Comparison of ENCODE assay signal across 8 cellular contexts in genomic region chr1:233364695-233365539, GRCh38. TPM values are rescaled to one million over a fixed set of nuclear protein-coding genes. Genes with fewer than 3 reads are reported as not detected.
DNase-seq lines count a peak whose midpoint lies in the region; ATAC-seq, FAIRE-seq and TF ChIP-seq lines count a peak whose summit lies in the region.

No MANE protein-coding gene starts in this region.

- no peak for TF ChIP-seq EP300 in A549 (IDR thresholded peaks at IDR 0.05)

- H3K4me3 Mint-ChIP-seq in activated T-helper 1 cell treated with anti-CD3 and anti-CD28 coated beads, Interleukin-12 subunit alpha, Interleukin-12 subunit beta, Interleukin-2, Interleukin-4 antibody, amounts not matched to agents 30 ng/mL and 10 ng/mL and 1 ng/mL, durations not matched to agents 14 hours and 24 hours and 36 hours = no peak overlapping the region

- ATAC-seq in A549 = peak; percentile 49 to 50; a peak in 4 of 6 replicates

- 56% methylated on average over 5 of the region's 5 CpGs for WGBS in A549 (ENCODE audit: missing lambda C conversion rate)
- 78% methylated on average over 5 of the region's 5 CpGs for WGBS in hepatocyte (ENCODE audit: low lambda C conversion rate, missing lambda C conversion rate)

- peak; percentile 21 to 49 for DNase-seq in A549 (ENCODE audit: low read depth in 1 of 2, low spot score in 1 of 2)
- DNase-seq in SK-N-MC (ENCODE audit: low read depth, low spot score) = peak; percentile 6
- no peak for DNase-seq in hepatocyte (ENCODE audit: low spot score)
- DNase-seq in NCI-H1417 treated with DMSO at 0.1 percent for 48 hours (lab: John Stamatoyannopoulos, UW) = no peak
- DNase-seq in NCI-H226 = no peak
- no peak for DNase-seq in hypothalamus (lab: John Stamatoyannopoulos, UW)
- no peak for DNase-seq in activated T-helper 1 cell treated with anti-CD3 and anti-CD28 coated beads, Interleukin-12 subunit alpha, Interleukin-12 subunit beta, Interleukin-2, Interleukin-4 antibody, amounts not matched to agents 30 ng/mL and 10 ng/mL and 1 ng/mL, durations not matched to agents 14 hours and 24 hours and 36 hours (ENCODE audit: low spot score)

- H3K4me1 ChIP-seq in A549 (peaks cover 85% of the 10 kb centered on the region), hepatocyte (ENCODE audit: insufficient read depth) (peaks cover 7% of the 10 kb centered on the region)

- no peaks in the 10 kb centered on the region for H3K9me3 ChIP-seq in A549
- H3K9me3 ChIP-seq in SK-N-MC (ENCODE audit: low read depth, low read length) = no peaks in the 10 kb centered on the region
- no peaks in the 10 kb centered on the region for H3K9me3 ChIP-seq in hepatocyte (ENCODE audit: low read depth)

- H3K9me2 ChIP-seq in hepatocyte (replicated peaks; ENCODE audit: insufficient read depth) = no peaks in the 10 kb centered on the region

- no peak for TF ChIP-seq POLR2A in A549 (IDR thresholded peaks at IDR 0.05; ENCODE audit: low read length)

- no peaks in the 10 kb centered on the region for H3K4me1 Mint-ChIP-seq in activated T-helper 1 cell treated with anti-CD3 and anti-CD28 coated beads, Interleukin-12 subunit alpha, Interleukin-12 subunit beta, Interleukin-2, Interleukin-4 antibody, amounts not matched to agents 30 ng/mL and 10 ng/mL and 1 ng/mL, durations not matched to agents 14 hours and 24 hours and 36 hours (ENCODE audit: low read depth)

- peak; percentile 69 to 83 for TF ChIP-seq RAD21 in A549 (conservative IDR thresholded peaks at IDR 0.05 in 1 of 2, IDR thresholded peaks at IDR 0.05 in 1 of 2)

- H3K27me3 Mint-ChIP-seq in activated T-helper 1 cell treated with anti-CD3 and anti-CD28 coated beads, Interleukin-12 subunit alpha, Interleukin-12 subunit beta, Interleukin-2, Interleukin-4 antibody, amounts not matched to agents 30 ng/mL and 10 ng/mL and 1 ng/mL, durations not matched to agents 14 hours and 24 hours and 36 hours (ENCODE audit: insufficient read depth) = peaks cover 2% of the 10 kb centered on the region

- H3K79me2 ChIP-seq in hepatocyte = no peaks in the 10 kb centered on the region

- intact Hi-C loops in activated T-helper 1 cell treated with anti-CD3 and anti-CD28 coated beads, Interleukin-12 subunit alpha, Interleukin-12 subunit beta, Interleukin-2, Interleukin-4 antibody, amounts not matched to agents 30 ng/mL and 10 ng/mL and 1 ng/mL, durations not matched to agents 14 hours and 24 hours and 36 hours (cut with micrococcal nuclease) = loop anchor here (5.0 kb wide), 1 partner anchor 63 kb away; no protein-coding TSS in a partner anchor

- H3K27ac ChIP-seq in A549 (peak overlapping the region; percentile 69 to 76), SK-N-MC (no peak overlapping the region), hepatocyte (no peak overlapping the region)

- no peaks in the 10 kb centered on the region for H3K36me3 Mint-ChIP-seq in activated T-helper 1 cell treated with anti-CD3 and anti-CD28 coated beads, Interleukin-12 subunit alpha, Interleukin-12 subunit beta, Interleukin-2, Interleukin-4 antibody, amounts not matched to agents 30 ng/mL and 10 ng/mL and 1 ng/mL, durations not matched to agents 14 hours and 24 hours and 36 hours (ENCODE audit: low read depth)

- CTCF ChIA-PET in A549 (lab: Yijun Ruan, JAX) = interaction anchor here (0.6 to 6.2 kb wide), 33 partner anchors 9 to 1067 kb away, joined by 3 to 41 read pairs (median 4); partner anchors contain the start of gene SLC35F3

- no peaks in the 10 kb centered on the region for H3K27me3 ChIP-seq in hepatocyte

- H3K4me3 ChIP-seq in A549 (no peak overlapping the region), SK-N-MC (no peak overlapping the region), hepatocyte (no peak overlapping the region)

- no peaks in the 10 kb centered on the region for H3K36me3 ChIP-seq in SK-N-MC (ENCODE audit: insufficient read depth, low read length)
- no peaks in the 10 kb centered on the region for H3K36me3 ChIP-seq in hepatocyte (replicated peaks; ENCODE audit: insufficient read depth, low read depth)

- no peak overlapping the region for H3K9ac ChIP-seq in SK-N-MC (ENCODE audit: insufficient read length)

- TF ChIP-seq CTCF in A549 (IDR thresholded peaks at IDR 0.05) (peak; percentile 84), GM12874 (IDR thresholded peaks at IDR 0.05; ENCODE audit: insufficient read depth, low read depth, low read length) (peak; percentile 32; the same call in 1 of the 2 replicates), hepatocyte (IDR thresholded peaks at IDR 0.05; ENCODE audit: poor library complexity) (peak; percentile 72)

- H3K27ac Mint-ChIP-seq in activated T-helper 1 cell treated with anti-CD3 and anti-CD28 coated beads, Interleukin-12 subunit alpha, Interleukin-12 subunit beta, Interleukin-2, Interleukin-4 antibody, amounts not matched to agents 30 ng/mL and 10 ng/mL and 1 ng/mL, durations not matched to agents 14 hours and 24 hours and 36 hours = no peak overlapping the region

- POLR2A ChIA-PET in A549 (lab: Yijun Ruan, JAX) = no interaction called here

- no peak overlapping the region for H2AFZ ChIP-seq in hepatocyte

- FAIRE-seq in A549 (lab: Jason Lieb, UNC) = peak; percentile 97

- no peaks in the 10 kb centered on the region for H4K20me1 ChIP-seq in hepatocyte (ENCODE audit: insufficient read depth, poor library complexity, severe bottlenecking)

- H3K4me2 ChIP-seq in A549 (peak overlapping the region; percentile 69), hepatocyte (no peak overlapping the region)

- no peaks in the 10 kb centered on the region for H3K9me3 Mint-ChIP-seq in activated T-helper 1 cell treated with anti-CD3 and anti-CD28 coated beads, Interleukin-12 subunit alpha, Interleukin-12 subunit beta, Interleukin-2, Interleukin-4 antibody, amounts not matched to agents 30 ng/mL and 10 ng/mL and 1 ng/mL, durations not matched to agents 14 hours and 24 hours and 36 hours

TF ChIP-seq in A549, 52 proteins besides CTCF, POLR2A, EP300 and RAD21:
- TF ChIP-seq MAZ (IDR thresholded peaks at IDR 0.05; ENCODE audit: borderline replicate concordance, low read depth, low read length) = no peak
- TF ChIP-seq ZSCAN20 (CRISPR knock-in tag; IDR thresholded peaks at IDR 0.05) = no peak
- no peak; the same call in 1 of the 2 replicates for TF ChIP-seq GATA3 (IDR thresholded peaks at IDR 0.05; ENCODE audit: borderline replicate concordance)
- no peak for TF ChIP-seq TFCP2L1 (CRISPR knock-in tag; IDR thresholded peaks at IDR 0.05)
- TF ChIP-seq SMC3 (IDR thresholded peaks at IDR 0.05) = peak; percentile 66; the same call in 2 of the 3 replicates

RNA-seq across cellular contexts. Expression of gene MAP3K21, which starts 37.4 kb away (rescaled TPM):
- polyA plus RNA-seq in A549 (2011; rRNA removed) (23.5 and 26.9 TPM in 2 replicates), A549 (2017; fragmentation: RNase III; extraction: RNeasy Plus Mini Kit Qiagen cat#74134 plus additional on column Dnase treatment) (14.0 to 14.4 TPM (median 14.2 TPM) in 3 replicates), hepatocyte (2.1 and 2.5 TPM in 2 replicates)
- 12.4 and 14.9 TPM in 2 replicates for polyA plus RNA-seq in A549 (2012; cell fraction: cytosol; rRNA removed)
- polyA plus RNA-seq in A549 (2012; cell fraction: nucleus; rRNA removed) = 21.3 and 22.7 TPM in 2 replicates
- polyA minus RNA-seq in A549 (2011; rRNA and poly(A)+ RNA removed) = 30.4 and 34.4 TPM in 2 replicates
- total RNA-seq in hepatocyte = 6.9 and 9.5 TPM in 2 replicates
- total RNA-seq in activated T-helper 1 cell treated with anti-CD3 and anti-CD28 coated beads, Interleukin-12 subunit alpha, Interleukin-12 subunit beta, Interleukin-2, Interleukin-4 antibody, amounts not matched to agents 30 ng/mL and 10 ng/mL and 1 ng/mL, durations not matched to agents 14 hours and 24 hours and 36 hours = 1.8 and 2.1 TPM in 2 replicates

Comparison
In these comparisons a context has a peak if more than half of its experiments do, and no peak if none do; other contexts are left out.
1. DNase-seq: peak in A549 (2 of 2) and SK-N-MC (single experiment); none in hepatocyte (single experiment), NCI-H1417 treated with DMSO at 0.1 percent for 48 hours (single experiment), NCI-H226 (single experiment), hypothalamus (0 of 51) and activated T-helper 1 cell treated with anti-CD3 and anti-CD28 coated beads, Interleukin-12 subunit alpha, Interleukin-12 subunit beta, Interleukin-2, Interleukin-4 antibody, amounts not matched to agents 30 ng/mL and 10 ng/mL and 1 ng/mL, durations not matched to agents 14 hours and 24 hours and 36 hours (single experiment).
2. H3K27ac ChIP-seq: peak in A549 (2 of 2); none in SK-N-MC (single experiment) and hepatocyte (single experiment).
3. CTCF ChIP-seq: peak in every context shown above with its lines; median percentile 84 in A549; 72 in hepatocyte; 32 in GM12874.